In genomic region chr4:137299281-137299680, GRCh38 we compare ENCODE assay signal across 18 cellular contexts.
A peak's percentile ranks its signal among the peaks of the same experiment; 100 is the strongest.
DNase-seq lines count a peak whose midpoint lies in the region; ATAC-seq lines count a peak whose summit lies in the region.
"Had no signal": no experiment of that assay in that cellular context is flagged by ENCODE, and none has a peak within 500 bp of the region (broad histone marks: within the 10 kb centered on the region; RNA-seq: fewer than 3 reads in every experiment).

No MANE protein-coding gene starts in this region.

- no peak overlapping the region for H3K23ac ChIP-seq in mesendoderm (ENCODE audit: low read length)

- no peaks in the 10 kb centered on the region for H3K27me3 ChIP-seq in mesendoderm (ENCODE audit: insufficient read depth, low read length, poor library complexity)

- H3K56ac ChIP-seq in mesendoderm (ENCODE audit: low read length): no peak overlapping the region

- no peaks in the 10 kb centered on the region for H3K4me1 ChIP-seq in mesendoderm (ENCODE audit: control insufficient read depth, low read depth, low read length)

- WGBS in mesendoderm (ENCODE audit: extremely low coverage, insufficient coverage, low lambda C conversion rate): no CpG with 5 or more reads among the region's 1 CpG

- H3K4me2 ChIP-seq in mesendoderm (ENCODE audit: low read length): no peak overlapping the region

- H3K4me1 Mint-ChIP-seq in effector memory CD8-positive, alpha-beta T cell (ENCODE audit: low read depth in 2 of 2): no peaks in the 10 kb centered on the region
- H3K4me1 Mint-ChIP-seq: CD4-positive, alpha-beta memory T cell had no signal

- H2BK120ac ChIP-seq in mesendoderm (ENCODE audit: low read depth, low read length): no peak overlapping the region

- H3K79me2 ChIP-seq in mesendoderm (ENCODE audit: control insufficient read depth, insufficient read depth, low read length): no peaks in the 10 kb centered on the region

- no peak overlapping the region for H4K8ac ChIP-seq in mesendoderm (ENCODE audit: low read depth, low read length)

- no peaks in the 10 kb centered on the region for H3K36me3 ChIP-seq in mesendoderm (ENCODE audit: control insufficient read depth, insufficient read depth, low read length)

- H4K5ac ChIP-seq in mesendoderm (ENCODE audit: low read length): no peak overlapping the region

- no peaks in the 10 kb centered on the region for H3K27me3 Mint-ChIP-seq in effector memory CD8-positive, alpha-beta T cell
- H3K27me3 Mint-ChIP-seq: CD4-positive, alpha-beta memory T cell had no signal

- DNase-seq in NCI-H524 (lab: John Stamatoyannopoulos, UW): peak; percentile 25 to 65
- peak; percentile 82 for DNase-seq in NCI-H82 (lab: John Stamatoyannopoulos, UW)
- DNase-seq in mesendoderm: peak; percentile 53
- no peak for DNase-seq in hippocampal formation (lab: John Stamatoyannopoulos, UW)
- no peak for DNase-seq in effector memory CD8-positive, alpha-beta T cell
- DNase-seq: C1 segment of cervical spinal cord; Calu3; CD4-positive, alpha-beta memory T cell; COR-L47; DMS 273 treated with DMSO at 0.1 percent for 48 hours; DMS79; EL; GDM1; GM23248; H7; HCEC 1CT had no signal

- no peak for ATAC-seq in HG02885 (IDR thresholded peaks at IDR 0.05; ENCODE audit: poor library complexity, unreplicated experiment)
- no peak for ATAC-seq in effector memory CD8-positive, alpha-beta T cell (replicated peaks)
- ATAC-seq: GM12878 had no signal

- no peak overlapping the region for H3K27ac Mint-ChIP-seq in effector memory CD8-positive, alpha-beta T cell
- H3K27ac Mint-ChIP-seq: CD4-positive, alpha-beta memory T cell had no signal

- H2BK15ac ChIP-seq in mesendoderm (replicated peaks; ENCODE audit: low read depth): no peak overlapping the region

- no peak overlapping the region for H3K18ac ChIP-seq in mesendoderm (ENCODE audit: low read length)

- H2AK5ac ChIP-seq in mesendoderm (ENCODE audit: low read length): no peak overlapping the region

- no peak overlapping the region for H2BK5ac ChIP-seq in mesendoderm (ENCODE audit: low read length)

- H3K9me3 Mint-ChIP-seq in effector memory CD8-positive, alpha-beta T cell: peaks cover 13 to 23% of the 10 kb centered on the region in 2 donors

- H3K9ac ChIP-seq in mesendoderm (ENCODE audit: low read length): no peak overlapping the region
- H3K9ac ChIP-seq: GM23248 had no signal

- H3K79me1 ChIP-seq in mesendoderm (ENCODE audit: low read length): no peaks in the 10 kb centered on the region

- no peak overlapping the region for H3K27ac ChIP-seq in mesendoderm (ENCODE audit: low read depth, low read length)
- H3K27ac ChIP-seq: GM23248 had no signal

- H3K4me3 Mint-ChIP-seq in effector memory CD8-positive, alpha-beta T cell: no peak overlapping the region
- H3K4me3 Mint-ChIP-seq: CD4-positive, alpha-beta memory T cell had no signal

- H3K36me3 Mint-ChIP-seq in effector memory CD8-positive, alpha-beta T cell (ENCODE audit: insufficient read depth): no peaks in the 10 kb centered on the region
- H3K36me3 Mint-ChIP-seq: CD4-positive, alpha-beta memory T cell had no signal

- H3K4me3 ChIP-seq in mesendoderm (ENCODE audit: low read length): no peak overlapping the region
- H3K4me3 ChIP-seq: GM12878, GM23248 had no signal

- H3K4ac ChIP-seq in mesendoderm (ENCODE audit: low read depth, low read length): no peak overlapping the region

Comparison
In these comparisons a context has a peak if more than half of its experiments do, and no peak if none do; other contexts are left out.
1. DNase-seq: peak in NCI-H524 (2 of 2), NCI-H82 (single experiment) and mesendoderm (single experiment); none in hippocampal formation (0 of 2) and effector memory CD8-positive, alpha-beta T cell (0 of 3).